Comparison of ENCODE assay signal across 20 cellular contexts in the genomic region with DNA sequence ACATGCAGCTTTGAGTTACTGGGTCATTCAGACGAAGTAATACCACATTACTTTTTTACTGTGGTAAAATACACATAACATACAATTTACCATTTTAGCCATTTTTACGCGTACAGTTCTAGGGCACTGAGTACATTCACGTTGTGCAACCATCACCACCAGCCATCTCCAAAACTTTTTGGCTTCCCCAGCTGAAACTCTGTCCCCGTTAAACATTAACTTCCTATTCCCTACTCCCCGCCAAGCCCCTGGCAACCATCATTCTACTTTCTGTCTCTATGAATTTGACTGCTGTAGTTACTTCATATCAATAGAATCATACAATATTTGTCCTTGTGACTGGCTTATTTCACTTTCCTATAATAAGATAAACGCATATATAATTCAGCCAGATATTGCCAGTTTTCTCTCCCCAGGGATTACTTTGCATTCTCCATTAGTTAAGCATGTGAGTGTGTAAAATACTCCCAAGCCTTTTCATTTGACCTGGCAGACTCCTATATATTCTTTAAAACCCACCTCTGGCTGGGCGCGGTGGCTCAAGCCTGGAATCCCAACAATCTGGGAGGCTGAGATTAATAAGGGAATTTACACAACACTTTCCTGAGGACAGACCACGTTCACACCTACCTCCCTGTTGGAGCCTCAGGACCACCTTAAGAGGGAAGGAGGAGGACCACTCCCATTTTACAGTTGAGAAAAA. TPM values are rescaled to one million over a fixed set of nuclear protein-coding genes. Genes with fewer than 3 reads are reported as not detected.
"Had no signal": no experiment of that assay in that cellular context is flagged by ENCODE, and none has a peak within 500 bp of the region (broad histone marks: within the 10 kb centered on the region; RNA-seq: fewer than 3 reads in every experiment).

No MANE protein-coding gene starts in this region.

- H3K4me3 ChIP-seq: heart right ventricle, mucosa of descending colon, right atrium auricular region had no signal

- ATAC-seq: esophagus mucosa; heart right ventricle; left colon; mucosa of descending colon; naive thymus-derived CD8-positive, alpha-beta T cell had no signal

- H3K9me3 ChIP-seq: mucosa of descending colon, right atrium auricular region had no signal

- FAIRE-seq: endometrium, frontal cortex, small intestine had no signal

- H3K36me3 ChIP-seq: heart right ventricle, right atrium auricular region had no signal

- H3K27me3 ChIP-seq: right atrium auricular region had no signal

- H3K27ac ChIP-seq: heart right ventricle, right atrium auricular region had no signal

- DNase-seq: cortex of kidney; effector memory CD4-positive, alpha-beta T cell; heart right ventricle; hypothalamus; immature natural killer cell; left colon; mucosa of descending colon; naive thymus-derived CD8-positive, alpha-beta T cell; small intestine; stimulated activated CD4-positive, alpha-beta T cell treated with anti-CD3 and anti-CD28 coated beads, Interleukin-12 subunit alpha, Interleukin-12 subunit beta, amount 100 ng/mL, for 4 hours; trophoblast cell had no signal

- H3K4me1 ChIP-seq: heart right ventricle, right atrium auricular region had no signal

RNA-seq across cellular contexts. Expression of a gene that starts 10.0 kb away (rescaled TPM):
- total RNA-seq: fibroblast of lung, frontal cortex, heart right ventricle, kidney epithelial cell, left colon, neural crest cell, osteocyte, right atrium auricular region had no signal
- polyA plus RNA-seq: fibroblast of lung, heart right ventricle had no signal

RNA-seq across cellular contexts. Expression of a gene that starts 19.0 kb away (rescaled TPM):
- total RNA-seq: esophagus mucosa, fibroblast of lung, frontal cortex, heart right ventricle, kidney epithelial cell, left colon, mucosa of descending colon, neural crest cell, osteocyte, right atrium auricular region, urinary bladder had no signal
- polyA plus RNA-seq: fibroblast of lung, heart right ventricle had no signal

RNA-seq across cellular contexts. Expression of a gene that starts 34.0 kb away (rescaled TPM):
- total RNA-seq: fibroblast of lung, kidney epithelial cell, neural crest cell, osteocyte had no signal
- polyA plus RNA-seq: fibroblast of lung had no signal
